1 cellular context compared by ENCODE assay signal in genomic region chr7:288671-289101, GRCh38.
TF ChIP-seq lines count a peak whose summit lies in the region.

No MANE protein-coding gene starts in this region.

TF ChIP-seq in SK-N-SH treated with all-trans-retinoic acid at 6 μM for 48 hours, 23 proteins besides CTCF, POLR2A, EP300 and RAD21 (continued from another document):
- TF ChIP-seq PATZ1 (CRISPR knock-in tag; IDR thresholded peaks at IDR 0.05; ENCODE audit: borderline replicate concordance) (no peak), ISL1 (CRISPR knock-in tag; IDR thresholded peaks at IDR 0.05) (no peak), ZFP3 (CRISPR knock-in tag; IDR thresholded peaks at IDR 0.05) (no peak)
